16 cellular contexts compared by ENCODE assay signal in the genomic region with DNA sequence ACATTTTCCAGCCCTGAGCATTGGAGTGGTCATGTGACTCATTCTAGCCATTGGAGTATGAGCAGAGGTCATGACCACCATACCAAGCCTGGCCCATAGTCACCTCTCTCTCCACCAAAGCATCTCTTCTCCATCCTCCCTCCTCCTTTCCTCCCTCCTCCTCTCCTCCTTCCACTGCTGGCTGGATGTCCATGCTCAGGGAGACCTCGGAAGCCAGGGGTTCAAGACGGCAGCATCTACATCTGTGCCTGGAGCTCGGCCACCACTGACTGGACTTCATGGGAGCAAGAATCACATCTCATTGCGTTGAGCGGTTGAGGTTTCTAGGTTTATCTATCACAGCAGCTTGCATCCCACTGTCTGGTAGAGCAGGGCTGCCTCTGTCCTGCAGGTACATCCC.
"Had no signal": no experiment of that assay in that cellular context is flagged by ENCODE, and none has a peak within 500 bp of the region (broad histone marks: within the 10 kb centered on the region; RNA-seq: fewer than 3 reads in every experiment).

No MANE protein-coding gene starts in this region.

- H3K4me1 Mint-ChIP-seq: activated CD8-positive, alpha-beta memory T cell treated with anti-CD3 and anti-CD28 coated beads, Interleukin-2, amount 10 ng/mL, durations not matched to agents 7 days and 5 days; activated naive CD8-positive, alpha-beta T cell treated with anti-CD3 and anti-CD28 coated beads, Interleukin-2, amount 50 U/mL, for 24 hours had no signal

- H3K4me1 ChIP-seq: breast epithelium, prostate gland, uterus had no signal

- H3K27me3 ChIP-seq: ascending aorta, uterus had no signal

- H3K27ac Mint-ChIP-seq: activated CD4-positive, alpha-beta memory T cell treated with anti-CD3 and anti-CD28 coated beads for 36 hours; activated CD8-positive, alpha-beta memory T cell treated with anti-CD3 and anti-CD28 coated beads, Interleukin-2, amount 10 ng/mL, durations not matched to agents 7 days and 5 days; activated naive CD8-positive, alpha-beta T cell treated with anti-CD3 and anti-CD28 coated beads, Interleukin-2, amount 50 U/mL, for 24 hours; memory B cell; natural killer cell treated with Interleukin-12 subunit alpha and Interleukin-12 subunit beta and Interleukin-15 and Interleukin-18, amount 100 ng/mL, for 72 hours had no signal

- H3K27ac ChIP-seq: ascending aorta, breast epithelium, prostate gland, thoracic aorta, uterus, VCaP had no signal

- H3K36me3 ChIP-seq: ascending aorta, breast epithelium, prostate gland, thoracic aorta, uterus had no signal

- H3K36me3 Mint-ChIP-seq: activated CD8-positive, alpha-beta memory T cell treated with anti-CD3 and anti-CD28 coated beads, Interleukin-2, amount 10 ng/mL, durations not matched to agents 7 days and 5 days; natural killer cell treated with Interleukin-12 subunit alpha and Interleukin-12 subunit beta and Interleukin-15 and Interleukin-18, amount 100 ng/mL, for 72 hours had no signal

- H3K9me3 ChIP-seq: prostate gland, uterus had no signal

- DNase-seq: activated CD4-positive, alpha-beta memory T cell treated with anti-CD3 and anti-CD28 coated beads for 36 hours; activated CD4-positive, alpha-beta T cell treated with anti-CD3 and anti-CD28 coated beads for 1 hour; activated CD8-positive, alpha-beta memory T cell treated with anti-CD3 and anti-CD28 coated beads, Interleukin-2, amount 10 ng/mL, durations not matched to agents 7 days and 5 days; activated naive CD4-positive, alpha-beta T cell treated with Interleukin-2 at 50 U/mL for 16 hours; activated naive CD8-positive, alpha-beta T cell treated with anti-CD3 and anti-CD28 coated beads, Interleukin-2, amount 50 U/mL, for 24 hours; nucleus accumbens; stimulated activated CD4-positive, alpha-beta T cell treated with anti-CD3 and anti-CD28 coated beads, Interleukin-12 subunit alpha, Interleukin-12 subunit beta, amount 100 ng/mL, for 4 hours; stimulated activated CD4-positive, alpha-beta T cell treated with anti-CD3 and anti-CD28 coated beads, Interleukin-2, amount 100 ng/mL, for 24 hours had no signal

- H3K4me3 ChIP-seq: ascending aorta, breast epithelium, prostate gland, thoracic aorta, uterus had no signal

- H3K4me3 Mint-ChIP-seq: activated CD4-positive, alpha-beta memory T cell treated with anti-CD3 and anti-CD28 coated beads for 36 hours; activated CD8-positive, alpha-beta memory T cell treated with anti-CD3 and anti-CD28 coated beads, Interleukin-2, amount 10 ng/mL, durations not matched to agents 7 days and 5 days; activated naive CD8-positive, alpha-beta T cell treated with anti-CD3 and anti-CD28 coated beads, Interleukin-2, amount 50 U/mL, for 24 hours; memory B cell; natural killer cell treated with Interleukin-12 subunit alpha and Interleukin-12 subunit beta and Interleukin-15 and Interleukin-18, amount 100 ng/mL, for 72 hours had no signal

- ATAC-seq: activated CD8-positive, alpha-beta memory T cell treated with anti-CD3 and anti-CD28 coated beads, Interleukin-2, amount 10 ng/mL, durations not matched to agents 7 days and 5 days; activated naive CD8-positive, alpha-beta T cell treated with anti-CD3 and anti-CD28 coated beads, Interleukin-2, amount 50 U/mL, for 24 hours; natural killer cell treated with Interleukin-12 subunit alpha and Interleukin-12 subunit beta and Interleukin-15 and Interleukin-18, amount 100 ng/mL, for 72 hours had no signal
